ENCODE assay signal across 1 cellular context in the genomic region with DNA sequence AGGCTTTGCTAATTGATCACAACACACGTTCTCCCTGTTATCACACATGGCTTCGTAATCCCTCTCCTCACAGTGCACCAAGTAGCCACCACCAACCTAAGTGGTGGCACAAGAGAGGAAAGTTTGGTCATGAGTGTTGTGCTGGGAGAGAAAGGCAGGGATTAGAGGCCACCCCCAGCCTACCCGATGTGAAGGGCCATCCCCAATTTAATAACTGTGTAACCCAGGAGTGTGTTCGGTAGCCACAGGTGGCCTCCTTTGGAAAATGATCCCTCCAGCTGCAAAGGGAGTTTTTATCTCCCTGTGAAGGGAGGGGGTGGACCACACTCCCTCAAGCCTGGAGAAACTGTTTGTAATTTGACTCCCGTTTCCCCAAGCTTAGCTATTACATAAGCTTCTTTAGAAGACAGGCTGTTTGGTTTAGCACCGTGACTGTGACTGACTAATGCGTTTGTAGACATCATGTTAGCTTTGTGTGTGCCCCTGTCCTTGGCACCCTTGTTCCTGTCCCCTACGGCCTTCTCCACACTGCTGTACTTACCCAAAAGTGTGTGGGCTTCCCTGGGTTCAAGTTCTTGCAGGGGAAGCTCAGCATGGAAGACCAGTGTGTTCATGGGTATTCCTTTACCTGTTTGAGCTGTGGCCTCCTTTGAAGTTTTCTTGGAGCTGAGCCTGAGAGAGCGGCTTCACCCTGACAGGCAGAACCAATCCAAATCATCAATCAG.
TF ChIP-seq lines count a peak whose summit lies in the region.

No MANE protein-coding gene starts in this region.

TF ChIP-seq in HepG2, 621 proteins besides CTCF, POLR2A, EP300 and RAD21 (continued from another document and continues in another):
- TF ChIP-seq, protein P1, sequence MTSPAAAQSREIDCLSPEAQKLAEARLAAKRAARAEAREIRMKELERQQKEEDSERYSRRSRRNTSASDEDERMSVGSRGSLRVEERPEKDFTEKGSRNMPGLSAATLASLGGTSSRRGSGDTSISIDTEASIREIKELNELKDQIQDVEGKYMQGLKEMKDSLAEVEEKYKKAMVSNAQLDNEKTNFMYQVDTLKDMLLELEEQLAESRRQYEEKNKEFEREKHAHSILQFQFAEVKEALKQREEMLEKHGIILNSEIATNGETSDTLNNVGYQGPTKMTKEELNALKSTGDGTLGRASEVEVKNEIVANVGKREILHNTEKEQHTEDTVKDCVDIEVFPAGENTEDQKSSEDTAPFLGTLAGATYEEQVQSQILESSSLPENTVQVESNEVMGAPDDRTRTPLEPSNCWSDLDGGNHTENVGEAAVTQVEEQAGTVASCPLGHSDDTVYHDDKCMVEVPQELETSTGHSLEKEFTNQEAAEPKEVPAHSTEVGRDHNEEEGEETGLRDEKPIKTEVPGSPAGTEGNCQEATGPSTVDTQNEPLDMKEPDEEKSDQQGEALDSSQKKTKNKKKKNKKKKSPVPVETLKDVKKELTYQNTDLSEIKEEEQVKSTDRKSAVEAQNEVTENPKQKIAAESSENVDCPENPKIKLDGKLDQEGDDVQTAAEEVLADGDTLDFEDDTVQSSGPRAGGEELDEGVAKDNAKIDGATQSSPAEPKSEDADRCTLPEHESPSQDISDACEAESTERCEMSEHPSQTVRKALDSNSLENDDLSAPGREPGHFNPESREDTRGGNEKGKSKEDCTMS (CRISPR knock-in tag; conservative IDR thresholded peaks at IDR 0.05), result no peak
- TF ChIP-seq SMARCE1 (IDR thresholded peaks at IDR 0.05; ENCODE audit: borderline replicate concordance) (no peak), TSC22D2 (CRISPR knock-in tag; IDR thresholded peaks at IDR 0.05; ENCODE audit: borderline replicate concordance) (no peak), SAP130 (CRISPR knock-in tag; IDR thresholded peaks at IDR 0.05; ENCODE audit: low read depth) (peak; percentile 83), NR3C1 (CRISPR knock-in tag; IDR thresholded peaks at IDR 0.05) (no peak), ZNF383 (CRISPR knock-in tag; IDR thresholded peaks at IDR 0.05; ENCODE audit: borderline replicate concordance) (no peak), AKAP8 (CRISPR knock-in tag; IDR thresholded peaks at IDR 0.05) (no peak), ZFP36 (IDR thresholded peaks at IDR 0.05; ENCODE audit: borderline replicate concordance, low read depth, low read length, partially characterized antibody) (no peak), MTF1 (CRISPR knock-in tag; IDR thresholded peaks at IDR 0.05) (no peak), SOX5 (CRISPR knock-in tag; IDR thresholded peaks at IDR 0.05; ENCODE audit: borderline replicate concordance) (peak; percentile 87), MXD4 (CRISPR knock-in tag; IDR thresholded peaks at IDR 0.05) (peak; percentile 65; the same call in 1 of the 2 replicates), ZNF839 (CRISPR knock-in tag; IDR thresholded peaks at IDR 0.05; ENCODE audit: borderline replicate concordance) (no peak), XRCC5 (optimal IDR thresholded peaks at IDR 0.05; ENCODE audit: low read length) (peak; percentile 59), SIN3A (IDR thresholded peaks at IDR 0.05; ENCODE audit: borderline replicate concordance, low read depth, low read length) (no peak), ETV6 (CRISPR knock-in tag; conservative IDR thresholded peaks at IDR 0.05) (no peak), ZC3H4 (CRISPR knock-in tag; IDR thresholded peaks at IDR 0.05; ENCODE audit: borderline replicate concordance) (no peak), ZBTB7B (CRISPR knock-in tag; IDR thresholded peaks at IDR 0.05) (no peak), KDM5A (IDR thresholded peaks at IDR 0.05; ENCODE audit: borderline replicate concordance, low read length) (no peak), AHR (CRISPR knock-in tag; IDR thresholded peaks at IDR 0.05) (no peak), GATAD2A (CRISPR knock-in tag; IDR thresholded peaks at IDR 0.05) (peak; percentile 95), U2AF1 (optimal IDR thresholded peaks at IDR 0.05; ENCODE audit: low read depth, low read length) (no peak), MEIS2 (CRISPR knock-in tag; IDR thresholded peaks at IDR 0.05) (peak; percentile 68; the same call in 1 of the 2 replicates), ESRRA (CRISPR knock-in tag; IDR thresholded peaks at IDR 0.05; ENCODE audit: low read depth) (no peak), ZBTB21 (CRISPR knock-in tag; IDR thresholded peaks at IDR 0.05) (peak; percentile 47; the same call in 1 of the 2 replicates), SRF (IDR thresholded peaks at IDR 0.05; ENCODE audit: low read depth, low read length) (no peak), ZSCAN31 (CRISPR knock-in tag; IDR thresholded peaks at IDR 0.05; ENCODE audit: low read depth) (peak; percentile 58; the same call in 1 of the 2 replicates), REL (CRISPR knock-in tag; conservative IDR thresholded peaks at IDR 0.05) (no peak), RFXANK (CRISPR knock-in tag; IDR thresholded peaks at IDR 0.05) (no peak), ZNF33A (CRISPR knock-in tag; IDR thresholded peaks at IDR 0.05; ENCODE audit: borderline replicate concordance) (peak; percentile 90; the same call in 1 of the 2 replicates), TEAD3 (CRISPR knock-in tag; optimal IDR thresholded peaks at IDR 0.05; ENCODE audit: borderline replicate concordance) (peak; percentile 67), EED (CRISPR knock-in tag; IDR thresholded peaks at IDR 0.05) (peak; percentile 75; the same call in 1 of the 2 replicates), ZNF510 (CRISPR knock-in tag; IDR thresholded peaks at IDR 0.05; ENCODE audit: low read depth) (no peak), ZMYM2 (CRISPR knock-in tag; IDR thresholded peaks at IDR 0.05) (no peak), ZNF136 (CRISPR knock-in tag; IDR thresholded peaks at IDR 0.05; ENCODE audit: low read depth) (0 out of 2 replicates have a peak, but pooled peaks have one; percentile 44), ZNF619 (CRISPR knock-in tag; IDR thresholded peaks at IDR 0.05) (no peak), ARNTL (CRISPR knock-in tag; IDR thresholded peaks at IDR 0.05) (peak; percentile 88), ZNF577 (CRISPR knock-in tag; IDR thresholded peaks at IDR 0.05; ENCODE audit: borderline replicate concordance, low read depth) (0 out of 2 replicates have a peak, but pooled peaks have one; percentile 68), ZNF570 (CRISPR knock-in tag; IDR thresholded peaks at IDR 0.05; ENCODE audit: borderline replicate concordance) (no peak), NFYC (CRISPR knock-in tag; IDR thresholded peaks at IDR 0.05) (no peak)
- TF ChIP-seq, protein P2, sequence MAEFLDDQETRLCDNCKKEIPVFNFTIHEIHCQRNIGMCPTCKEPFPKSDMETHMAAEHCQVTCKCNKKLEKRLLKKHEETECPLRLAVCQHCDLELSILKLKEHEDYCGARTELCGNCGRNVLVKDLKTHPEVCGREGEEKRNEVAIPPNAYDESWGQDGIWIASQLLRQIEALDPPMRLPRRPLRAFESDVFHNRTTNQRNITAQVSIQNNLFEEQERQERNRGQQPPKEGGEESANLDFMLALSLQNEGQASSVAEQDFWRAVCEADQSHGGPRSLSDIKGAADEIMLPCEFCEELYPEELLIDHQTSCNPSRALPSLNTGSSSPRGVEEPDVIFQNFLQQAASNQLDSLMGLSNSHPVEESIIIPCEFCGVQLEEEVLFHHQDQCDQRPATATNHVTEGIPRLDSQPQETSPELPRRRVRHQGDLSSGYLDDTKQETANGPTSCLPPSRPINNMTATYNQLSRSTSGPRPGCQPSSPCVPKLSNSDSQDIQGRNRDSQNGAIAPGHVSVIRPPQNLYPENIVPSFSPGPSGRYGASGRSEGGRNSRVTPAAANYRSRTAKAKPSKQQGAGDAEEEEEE (CRISPR knock-in tag; IDR thresholded peaks at IDR 0.05; ENCODE audit: borderline replicate concordance), result no peak
- TF ChIP-seq, protein P3, sequence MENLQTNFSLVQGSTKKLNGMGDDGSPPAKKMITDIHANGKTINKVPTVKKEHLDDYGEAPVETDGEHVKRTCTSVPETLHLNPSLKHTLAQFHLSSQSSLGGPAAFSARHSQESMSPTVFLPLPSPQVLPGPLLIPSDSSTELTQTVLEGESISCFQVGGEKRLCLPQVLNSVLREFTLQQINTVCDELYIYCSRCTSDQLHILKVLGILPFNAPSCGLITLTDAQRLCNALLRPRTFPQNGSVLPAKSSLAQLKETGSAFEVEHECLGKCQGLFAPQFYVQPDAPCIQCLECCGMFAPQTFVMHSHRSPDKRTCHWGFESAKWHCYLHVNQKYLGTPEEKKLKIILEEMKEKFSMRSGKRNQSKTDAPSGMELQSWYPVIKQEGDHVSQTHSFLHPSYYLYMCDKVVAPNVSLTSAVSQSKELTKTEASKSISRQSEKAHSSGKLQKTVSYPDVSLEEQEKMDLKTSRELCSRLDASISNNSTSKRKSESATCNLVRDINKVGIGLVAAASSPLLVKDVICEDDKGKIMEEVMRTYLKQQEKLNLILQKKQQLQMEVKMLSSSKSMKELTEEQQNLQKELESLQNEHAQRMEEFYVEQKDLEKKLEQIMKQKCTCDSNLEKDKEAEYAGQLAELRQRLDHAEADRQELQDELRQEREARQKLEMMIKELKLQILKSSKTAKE (CRISPR knock-in tag; IDR thresholded peaks at IDR 0.05; ENCODE audit: borderline replicate concordance), result peak; percentile 60; the same call in 1 of the 2 replicates
- TF ChIP-seq, protein P4, sequence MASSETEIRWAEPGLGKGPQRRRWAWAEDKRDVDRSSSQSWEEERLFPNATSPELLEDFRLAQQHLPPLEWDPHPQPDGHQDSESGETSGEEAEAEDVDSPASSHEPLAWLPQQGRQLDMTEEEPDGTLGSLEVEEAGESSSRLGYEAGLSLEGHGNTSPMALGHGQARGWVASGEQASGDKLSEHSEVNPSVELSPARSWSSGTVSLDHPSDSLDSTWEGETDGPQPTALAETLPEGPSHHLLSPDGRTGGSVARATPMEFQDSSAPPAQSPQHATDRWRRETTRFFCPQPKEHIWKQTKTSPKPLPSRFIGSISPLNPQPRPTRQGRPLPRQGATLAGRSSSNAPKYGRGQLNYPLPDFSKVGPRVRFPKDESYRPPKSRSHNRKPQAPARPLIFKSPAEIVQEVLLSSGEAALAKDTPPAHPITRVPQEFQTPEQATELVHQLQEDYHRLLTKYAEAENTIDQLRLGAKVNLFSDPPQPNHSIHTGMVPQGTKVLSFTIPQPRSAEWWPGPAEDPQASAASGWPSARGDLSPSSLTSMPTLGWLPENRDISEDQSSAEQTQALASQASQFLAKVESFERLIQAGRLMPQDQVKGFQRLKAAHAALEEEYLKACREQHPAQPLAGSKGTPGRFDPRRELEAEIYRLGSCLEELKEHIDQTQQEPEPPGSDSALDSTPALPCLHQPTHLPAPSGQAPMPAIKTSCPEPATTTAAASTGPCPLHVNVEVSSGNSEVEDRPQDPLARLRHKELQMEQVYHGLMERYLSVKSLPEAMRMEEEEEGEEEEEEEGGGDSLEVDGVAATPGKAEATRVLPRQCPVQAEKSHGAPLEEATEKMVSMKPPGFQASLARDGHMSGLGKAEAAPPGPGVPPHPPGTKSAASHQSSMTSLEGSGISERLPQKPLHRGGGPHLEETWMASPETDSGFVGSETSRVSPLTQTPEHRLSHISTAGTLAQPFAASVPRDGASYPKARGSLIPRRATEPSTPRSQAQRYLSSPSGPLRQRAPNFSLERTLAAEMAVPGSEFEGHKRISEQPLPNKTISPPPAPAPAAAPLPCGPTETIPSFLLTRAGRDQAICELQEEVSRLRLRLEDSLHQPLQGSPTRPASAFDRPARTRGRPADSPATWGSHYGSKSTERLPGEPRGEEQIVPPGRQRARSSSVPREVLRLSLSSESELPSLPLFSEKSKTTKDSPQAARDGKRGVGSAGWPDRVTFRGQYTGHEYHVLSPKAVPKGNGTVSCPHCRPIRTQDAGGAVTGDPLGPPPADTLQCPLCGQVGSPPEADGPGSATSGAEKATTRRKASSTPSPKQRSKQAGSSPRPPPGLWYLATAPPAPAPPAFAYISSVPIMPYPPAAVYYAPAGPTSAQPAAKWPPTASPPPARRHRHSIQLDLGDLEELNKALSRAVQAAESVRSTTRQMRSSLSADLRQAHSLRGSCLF (CRISPR knock-in tag; IDR thresholded peaks at IDR 0.05; ENCODE audit: borderline replicate concordance), result no peak
- TF ChIP-seq, protein P5, sequence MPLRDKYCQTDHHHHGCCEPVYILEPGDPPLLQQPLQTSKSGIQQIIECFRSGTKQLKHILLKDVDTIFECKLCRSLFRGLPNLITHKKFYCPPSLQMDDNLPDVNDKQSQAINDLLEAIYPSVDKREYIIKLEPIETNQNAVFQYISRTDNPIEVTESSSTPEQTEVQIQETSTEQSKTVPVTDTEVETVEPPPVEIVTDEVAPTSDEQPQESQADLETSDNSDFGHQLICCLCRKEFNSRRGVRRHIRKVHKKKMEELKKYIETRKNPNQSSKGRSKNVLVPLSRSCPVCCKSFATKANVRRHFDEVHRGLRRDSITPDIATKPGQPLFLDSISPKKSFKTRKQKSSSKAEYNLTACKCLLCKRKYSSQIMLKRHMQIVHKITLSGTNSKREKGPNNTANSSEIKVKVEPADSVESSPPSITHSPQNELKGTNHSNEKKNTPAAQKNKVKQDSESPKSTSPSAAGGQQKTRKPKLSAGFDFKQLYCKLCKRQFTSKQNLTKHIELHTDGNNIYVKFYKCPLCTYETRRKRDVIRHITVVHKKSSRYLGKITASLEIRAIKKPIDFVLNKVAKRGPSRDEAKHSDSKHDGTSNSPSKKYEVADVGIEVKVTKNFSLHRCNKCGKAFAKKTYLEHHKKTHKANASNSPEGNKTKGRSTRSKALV (CRISPR knock-in tag; IDR thresholded peaks at IDR 0.05), result peak; percentile 80; the same call in 1 of the 2 replicates
- TF ChIP-seq, protein P6, sequence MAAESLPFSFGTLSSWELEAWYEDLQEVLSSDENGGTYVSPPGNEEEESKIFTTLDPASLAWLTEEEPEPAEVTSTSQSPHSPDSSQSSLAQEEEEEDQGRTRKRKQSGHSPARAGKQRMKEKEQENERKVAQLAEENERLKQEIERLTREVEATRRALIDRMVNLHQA (CRISPR knock-in tag; IDR thresholded peaks at IDR 0.05), result no peak
- TF ChIP-seq, protein P7, sequence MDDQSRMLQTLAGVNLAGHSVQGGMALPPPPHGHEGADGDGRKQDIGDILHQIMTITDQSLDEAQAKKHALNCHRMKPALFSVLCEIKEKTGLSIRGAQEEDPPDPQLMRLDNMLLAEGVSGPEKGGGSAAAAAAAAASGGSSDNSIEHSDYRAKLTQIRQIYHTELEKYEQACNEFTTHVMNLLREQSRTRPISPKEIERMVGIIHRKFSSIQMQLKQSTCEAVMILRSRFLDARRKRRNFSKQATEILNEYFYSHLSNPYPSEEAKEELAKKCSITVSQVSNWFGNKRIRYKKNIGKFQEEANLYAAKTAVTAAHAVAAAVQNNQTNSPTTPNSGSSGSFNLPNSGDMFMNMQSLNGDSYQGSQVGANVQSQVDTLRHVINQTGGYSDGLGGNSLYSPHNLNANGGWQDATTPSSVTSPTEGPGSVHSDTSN (CRISPR knock-in tag; IDR thresholded peaks at IDR 0.05; ENCODE audit: borderline replicate concordance), result no peak
- TF ChIP-seq, protein P8, sequence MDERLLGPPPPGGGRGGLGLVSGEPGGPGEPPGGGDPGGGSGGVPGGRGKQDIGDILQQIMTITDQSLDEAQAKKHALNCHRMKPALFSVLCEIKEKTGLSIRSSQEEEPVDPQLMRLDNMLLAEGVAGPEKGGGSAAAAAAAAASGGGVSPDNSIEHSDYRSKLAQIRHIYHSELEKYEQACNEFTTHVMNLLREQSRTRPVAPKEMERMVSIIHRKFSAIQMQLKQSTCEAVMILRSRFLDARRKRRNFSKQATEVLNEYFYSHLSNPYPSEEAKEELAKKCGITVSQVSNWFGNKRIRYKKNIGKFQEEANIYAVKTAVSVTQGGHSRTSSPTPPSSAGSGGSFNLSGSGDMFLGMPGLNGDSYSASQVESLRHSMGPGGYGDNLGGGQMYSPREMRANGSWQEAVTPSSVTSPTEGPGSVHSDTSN (CRISPR knock-in tag; IDR thresholded peaks at IDR 0.05), result no peak
